10 cellular contexts compared by ENCODE assay signal in the genomic region with DNA sequence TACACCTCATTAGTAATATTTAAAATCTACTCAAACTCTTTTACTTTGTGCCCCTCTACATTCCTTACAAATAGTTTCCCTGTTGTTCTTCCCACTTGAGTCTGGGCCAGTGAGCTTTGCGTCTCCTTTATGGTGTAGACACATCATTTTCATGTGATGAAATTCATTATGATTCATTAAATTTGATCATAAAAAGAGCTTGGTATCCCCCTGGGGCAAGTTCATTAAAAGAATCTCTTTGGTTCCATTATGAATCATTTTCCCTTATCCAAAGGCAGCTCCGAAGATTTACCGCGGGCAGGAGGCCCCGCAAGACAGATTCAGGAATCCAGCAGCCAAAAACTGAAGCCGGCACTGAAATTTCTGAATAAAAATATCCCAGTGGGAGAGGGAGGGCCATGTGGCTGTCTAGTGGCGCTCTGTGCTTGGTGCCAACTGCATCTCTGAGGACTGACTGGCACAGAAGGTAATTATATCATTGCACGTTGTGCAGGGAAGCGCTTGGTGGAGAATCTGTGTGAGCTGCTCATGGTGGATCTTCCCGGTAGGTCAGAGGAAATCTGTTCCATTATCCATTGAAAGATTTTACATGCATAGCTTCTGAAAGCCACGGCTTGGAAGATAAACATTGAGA.
A peak's percentile ranks its signal among the peaks of the same experiment; 100 is the strongest.
DNase-seq lines count a peak whose midpoint lies in the region; ATAC-seq and TF ChIP-seq lines count a peak whose summit lies in the region.
"Had no signal": no experiment of that assay in that cellular context is flagged by ENCODE, and none has a peak within 500 bp of the region (broad histone marks: within the 10 kb centered on the region; RNA-seq: fewer than 3 reads in every experiment).

No MANE protein-coding gene starts in this region.

- peaks cover 8% of the 10 kb centered on the region for H3K9me3 Mint-ChIP-seq in mesothelial cell of epicardium

- H3K4ac ChIP-seq in mesenchymal stem cell (ENCODE audit: low read depth in 1 of 2, low read length in 2 of 2), result no peak overlapping the region

- no peaks in the 10 kb centered on the region for H3K4me1 ChIP-seq in mesenchymal stem cell (ENCODE audit: control insufficient read depth, insufficient read depth, low read depth, low read length)

- no peak for TF ChIP-seq CTCF in AG10803 (conservative IDR thresholded peaks at IDR 0.05; ENCODE audit: low read length)
- TF ChIP-seq CTCF in mesothelial cell of epicardium (IDR thresholded peaks at IDR 0.05; ENCODE audit: unreplicated experiment), result no peak

- H3K4me3 Mint-ChIP-seq in mesothelial cell of epicardium, result no peak overlapping the region

- no peaks in the 10 kb centered on the region for H3K9me3 ChIP-seq in mesenchymal stem cell (ENCODE audit: control insufficient read depth, low read length)

- no peak overlapping the region for H2BK120ac ChIP-seq in mesenchymal stem cell (ENCODE audit: low read depth, low read length)

- H3K36me3 ChIP-seq in mesenchymal stem cell (ENCODE audit: control insufficient read depth in 1 of 2, insufficient read depth in 2 of 2, low read depth in 1 of 2, low read length in 2 of 2), result no peaks in the 10 kb centered on the region

- no peak overlapping the region for H4K91ac ChIP-seq in mesenchymal stem cell (ENCODE audit: low read length)

- no peak overlapping the region for H3K27ac ChIP-seq in mesenchymal stem cell (ENCODE audit: low read length, poor library complexity, severe bottlenecking)

- H3K4me2 ChIP-seq in mesenchymal stem cell (ENCODE audit: low read length, poor library complexity, severe bottlenecking), result no peak overlapping the region

- H3K27ac Mint-ChIP-seq in mesothelial cell of epicardium, result no peak overlapping the region

- peaks cover 7% of the 10 kb centered on the region for H3K4me1 Mint-ChIP-seq in mesothelial cell of epicardium

- no peak overlapping the region for H2BK15ac ChIP-seq in mesenchymal stem cell (ENCODE audit: low read depth, poor library complexity, severe bottlenecking)

- H3K27me3 ChIP-seq in mesenchymal stem cell (ENCODE audit: control insufficient read depth in 1 of 2, insufficient read depth in 1 of 2, low read length in 2 of 2), result no peaks in the 10 kb centered on the region

- no peak overlapping the region for H4K8ac ChIP-seq in mesenchymal stem cell (ENCODE audit: low read length)

- H2AK5ac ChIP-seq in mesenchymal stem cell (ENCODE audit: low read length, severe bottlenecking), result no peak overlapping the region

- H3K4me3 ChIP-seq in AG10803 (ENCODE audit: low read length) (no peak overlapping the region), mesenchymal stem cell (ENCODE audit: insufficient read depth in 1 of 2, low read depth in 1 of 2, low read length in 2 of 2) (peak overlapping the region in 1 of 2 experiments; percentile 42)

- ATAC-seq in GM19324 (IDR thresholded peaks at IDR 0.05; ENCODE audit: low FRiP score, unreplicated experiment), result no peak
- no peak for ATAC-seq in HG02623 (IDR thresholded peaks at IDR 0.05; ENCODE audit: unreplicated experiment)
- ATAC-seq in GM21367 (IDR thresholded peaks at IDR 0.05; ENCODE audit: unreplicated experiment), result no peak

- no peak overlapping the region for H3K18ac ChIP-seq in mesenchymal stem cell (ENCODE audit: low read depth in 1 of 2, low read length in 2 of 2)

- H2BK5ac ChIP-seq in mesenchymal stem cell (ENCODE audit: low read depth, low read length, poor library complexity, severe bottlenecking), result no peak overlapping the region

- no peaks in the 10 kb centered on the region for H3K79me1 ChIP-seq in mesenchymal stem cell (replicated peaks; ENCODE audit: low read length, poor library complexity, severe bottlenecking)

- no peak overlapping the region for H3K14ac ChIP-seq in mesenchymal stem cell (ENCODE audit: low read length in 2 of 2)

- no peak overlapping the region for H2AFZ ChIP-seq in mesenchymal stem cell (ENCODE audit: low read depth, low read length)

- H3K23ac ChIP-seq in mesenchymal stem cell (ENCODE audit: low read length in 2 of 2), result no peak overlapping the region

- H3K36me3 Mint-ChIP-seq in mesothelial cell of epicardium, result no peaks in the 10 kb centered on the region

- H3K27me3 Mint-ChIP-seq in mesothelial cell of epicardium (ENCODE audit: low read depth), result no peaks in the 10 kb centered on the region

- no peak overlapping the region for H2BK12ac ChIP-seq in mesenchymal stem cell (ENCODE audit: low read length in 2 of 2)

- DNase-seq in AG10803 (ENCODE audit: low read depth) (peak; percentile 71), M059J (ENCODE audit: low read depth) (peak; percentile 85), cerebellar cortex (ENCODE audit: low spot score) (peak; percentile 41), mesenchymal stem cell (no peak), mesothelial cell of epicardium (ENCODE audit: low spot score in 2 of 2, unreplicated experiment in 2 of 2) (no peak)
- DNase-seq: activated T-cell treated with anti-CD3 and anti-CD28 coated beads, Interleukin-2, amount 50 U/mL, for 48 hours; DND-41 had no signal

- H3K9ac ChIP-seq in mesenchymal stem cell (ENCODE audit: low read length), result peak overlapping the region; percentile 79

- 93% methylated on average over 10 of the region's 11 CpGs for WGBS in mesenchymal stem cell

Comparison
In these comparisons a context has a peak if more than half of its experiments do, and no peak if none do; other contexts are left out.
1. DNase-seq: peak in AG10803 (single experiment), M059J (single experiment) and cerebellar cortex (single experiment); none in mesenchymal stem cell (single experiment) and mesothelial cell of epicardium (0 of 2).